ENCODE assay signal across 22 cellular contexts in genomic region chr7:88331322-88331721, GRCh38. TPM values are rescaled to one million over a fixed set of nuclear protein-coding genes. Genes with fewer than 3 reads are reported as not detected.
"Had no signal": no experiment of that assay in that cellular context is flagged by ENCODE, and none has a peak within 500 bp of the region (broad histone marks: within the 10 kb centered on the region; RNA-seq: fewer than 3 reads in every experiment).

No MANE protein-coding gene starts in this region.

- DNase-seq: activated CD4-positive, alpha-beta memory T cell treated with anti-CD3 and anti-CD28 coated beads for 36 hours; activated CD4-positive, alpha-beta T cell treated with anti-CD3 and anti-CD28 coated beads for 48 hours; activated naive CD4-positive, alpha-beta T cell treated with Interleukin-2 at 50 U/mL for 16 hours; activated naive CD8-positive, alpha-beta T cell treated with anti-CD3 and anti-CD28 coated beads for 36 hours; activated T-cell treated with anti-CD3 and anti-CD28 coated beads, Interleukin-2, amount 50 U/mL, for 48 hours; colonic mucosa; dorsolateral prefrontal cortex; esophagus squamous epithelium; head of caudate nucleus; islet precursor cell; natural killer cell; stimulated activated CD4-positive, alpha-beta T cell treated with anti-CD3 and anti-CD28 coated beads, Interleukin-2, amount 100 ng/mL, for 24 hours; testis; trophoblast cell had no signal

- H3K4me1 Mint-ChIP-seq: natural killer cell; stimulated activated effector memory CD8-positive, alpha-beta T cell treated with anti-CD3 and anti-CD28 coated beads, Interleukin-12 subunit alpha, Interleukin-12 subunit beta, amount 100 ng/mL, for 72 hours had no signal

- H3K4me3 Mint-ChIP-seq: activated CD4-positive, alpha-beta memory T cell treated with anti-CD3 and anti-CD28 coated beads for 36 hours; activated naive CD8-positive, alpha-beta T cell treated with anti-CD3 and anti-CD28 coated beads for 36 hours; natural killer cell; stimulated activated effector memory CD8-positive, alpha-beta T cell treated with anti-CD3 and anti-CD28 coated beads, Interleukin-12 subunit alpha, Interleukin-12 subunit beta, amount 100 ng/mL, for 72 hours had no signal

- H3K36me3 Mint-ChIP-seq: activated CD4-positive, alpha-beta memory T cell treated with anti-CD3 and anti-CD28 coated beads for 36 hours; activated naive CD8-positive, alpha-beta T cell treated with anti-CD3 and anti-CD28 coated beads for 36 hours; natural killer cell; stimulated activated effector memory CD8-positive, alpha-beta T cell treated with anti-CD3 and anti-CD28 coated beads, Interleukin-12 subunit alpha, Interleukin-12 subunit beta, amount 100 ng/mL, for 72 hours had no signal

- H3K27me3 ChIP-seq: breast epithelium, colonic mucosa, dorsolateral prefrontal cortex, esophagus squamous epithelium, gastroesophageal sphincter, testis, vagina had no signal

- H3K27ac ChIP-seq: colonic mucosa, dorsolateral prefrontal cortex, prostate gland had no signal

- H3K27me3 Mint-ChIP-seq: activated CD4-positive, alpha-beta memory T cell treated with anti-CD3 and anti-CD28 coated beads for 36 hours had no signal

- H3K4me3 ChIP-seq: breast epithelium, colonic mucosa, dorsolateral prefrontal cortex, esophagus squamous epithelium, gastroesophageal sphincter, lung, prostate gland, skin epidermis, testis, vagina had no signal

- H3K4me1 ChIP-seq: breast epithelium, colonic mucosa, esophagus squamous epithelium, gastroesophageal sphincter, prostate gland, testis, vagina had no signal

- H3K36me3 ChIP-seq: breast epithelium, colonic mucosa, esophagus squamous epithelium, gastroesophageal sphincter, prostate gland, vagina had no signal

- H3K9me3 Mint-ChIP-seq: activated CD4-positive, alpha-beta memory T cell treated with anti-CD3 and anti-CD28 coated beads for 36 hours; activated naive CD8-positive, alpha-beta T cell treated with anti-CD3 and anti-CD28 coated beads for 36 hours; stimulated activated effector memory CD8-positive, alpha-beta T cell treated with anti-CD3 and anti-CD28 coated beads, Interleukin-12 subunit alpha, Interleukin-12 subunit beta, amount 100 ng/mL, for 72 hours had no signal

- H3K27ac Mint-ChIP-seq: activated CD4-positive, alpha-beta memory T cell treated with anti-CD3 and anti-CD28 coated beads for 36 hours; activated naive CD8-positive, alpha-beta T cell treated with anti-CD3 and anti-CD28 coated beads for 36 hours; natural killer cell; stimulated activated effector memory CD8-positive, alpha-beta T cell treated with anti-CD3 and anti-CD28 coated beads, Interleukin-12 subunit alpha, Interleukin-12 subunit beta, amount 100 ng/mL, for 72 hours had no signal

- H3K9me3 ChIP-seq: breast epithelium, colonic mucosa, esophagus squamous epithelium, gastroesophageal sphincter, prostate gland, testis, vagina had no signal

RNA-seq across cellular contexts. Expression of gene STEAP4, which starts 24.6 kb away (rescaled TPM):
- total RNA-seq: activated CD4-positive, alpha-beta memory T cell treated with anti-CD3 and anti-CD28 coated beads for 36 hours; activated naive CD8-positive, alpha-beta T cell treated with anti-CD3 and anti-CD28 coated beads for 36 hours; T-helper 2 cell treated with Interferon-gamma antibody and Interleukin-4, amounts not matched to agents 100 ng/mL and 5 ng/mL, for 36 hours had no signal
